Comparison of ENCODE assay signal across 21 cellular contexts in the genomic region with DNA sequence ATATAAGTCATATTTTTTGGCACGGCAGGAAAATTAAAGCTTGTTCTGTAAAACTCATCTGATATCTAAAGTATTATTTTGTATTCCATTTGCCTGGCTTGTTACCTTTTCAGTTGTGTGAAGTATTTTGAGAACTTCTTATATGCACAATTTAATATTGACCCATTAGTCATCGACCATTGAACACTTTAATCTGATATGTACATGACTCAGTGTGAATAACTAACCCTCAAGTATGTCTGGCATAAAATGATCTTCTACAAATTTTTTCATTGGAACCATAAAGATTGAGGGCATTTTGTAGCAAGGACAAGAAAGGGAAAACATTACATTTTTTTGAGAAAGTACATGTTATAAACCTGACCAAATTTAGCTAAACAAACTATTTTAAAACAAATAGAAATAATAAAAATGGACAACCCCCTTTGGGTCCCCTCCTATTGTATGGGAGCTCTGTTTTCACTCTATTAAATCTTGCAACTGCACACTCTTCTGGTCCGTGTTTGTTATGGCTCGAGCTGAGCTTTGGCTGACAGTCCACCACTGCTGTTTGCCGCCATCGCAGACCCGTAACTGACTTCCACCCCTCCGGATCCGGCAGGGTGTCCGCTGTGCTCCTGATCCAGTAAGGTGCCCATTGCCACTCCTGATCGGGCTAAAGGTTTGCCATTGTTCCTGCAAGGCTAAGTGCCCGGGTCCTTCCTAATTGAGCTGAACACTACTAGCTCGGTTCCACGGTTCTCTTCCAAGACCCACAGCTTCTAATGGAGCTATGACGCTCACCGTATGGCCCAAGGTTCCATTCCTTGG.
DNase-seq lines count a peak whose midpoint lies in the region; TF ChIP-seq lines count a peak whose summit lies in the region.
"Had no signal": no experiment of that assay in that cellular context is flagged by ENCODE, and none has a peak within 500 bp of the region (broad histone marks: within the 10 kb centered on the region; RNA-seq: fewer than 3 reads in every experiment).

No MANE protein-coding gene starts in this region.

- no peak for TF ChIP-seq CTCF in mammary epithelial cell (conservative IDR thresholded peaks at IDR 0.05 in 1 of 2, IDR thresholded peaks at IDR 0.05 in 1 of 2; ENCODE audit: extremely low read depth in 1 of 2, insufficient read depth in 1 of 2, low read depth in 1 of 2, low read length in 2 of 2)

- H3K79me2 ChIP-seq in mammary epithelial cell (ENCODE audit: insufficient read depth, low read length), result no peaks in the 10 kb centered on the region

- CTCF ChIA-PET in mammary epithelial cell (lab: Charles Lee; ENCODE audit: low non-redundant PET), result no interaction called here

- no TSS peak for BruUV-seq in mammary epithelial cell (replicated peaks; lab: Mats Ljungman, UMichigan)

- H3K27me3 ChIP-seq in mammary epithelial cell (ENCODE audit: insufficient read depth, low read length), result no peaks in the 10 kb centered on the region
- no peaks in the 10 kb centered on the region for H3K27me3 ChIP-seq in effector memory CD4-positive, alpha-beta T cell (replicated peaks; ENCODE audit: control insufficient read depth, insufficient read depth, low read length, poor library complexity, severe bottlenecking)
- H3K27me3 ChIP-seq: neural progenitor cell had no signal

- no peak overlapping the region for H3K9ac ChIP-seq in mammary epithelial cell (ENCODE audit: insufficient read depth, low read length)
- H3K9ac ChIP-seq: neural progenitor cell had no signal

- no peak overlapping the region for H3K4me3 ChIP-seq in mammary epithelial cell (replicated peaks in 1 of 3; ENCODE audit: insufficient read depth in 1 of 3, low read depth in 2 of 3, low read length in 3 of 3)
- no peak overlapping the region for H3K4me3 ChIP-seq in effector memory CD4-positive, alpha-beta T cell (ENCODE audit: insufficient read depth, low read depth, low read length, poor library complexity, severe bottlenecking)
- H3K4me3 ChIP-seq: neural progenitor cell, psoas muscle, SK-N-MC had no signal

- no peak overlapping the region for H2AFZ ChIP-seq in mammary epithelial cell (ENCODE audit: low read depth, low read length)
- H2AFZ ChIP-seq: neural progenitor cell had no signal

- H4K20me1 ChIP-seq in mammary epithelial cell (ENCODE audit: insufficient read depth, low read length), result no peaks in the 10 kb centered on the region

- peaks cover 19% of the 10 kb centered on the region for H3K4me1 ChIP-seq in mammary epithelial cell (ENCODE audit: insufficient read depth, low read length)
- H3K4me1 ChIP-seq in effector memory CD4-positive, alpha-beta T cell (ENCODE audit: control insufficient read depth, insufficient read depth, low read length, poor library complexity, severe bottlenecking), result no peaks in the 10 kb centered on the region
- H3K4me1 ChIP-seq: neural progenitor cell, psoas muscle had no signal

- H3K36me3 ChIP-seq in mammary epithelial cell (ENCODE audit: insufficient read depth, low read length), result no peaks in the 10 kb centered on the region
- no peaks in the 10 kb centered on the region for H3K36me3 ChIP-seq in effector memory CD4-positive, alpha-beta T cell (ENCODE audit: control insufficient read depth, insufficient read depth, low read length)
- H3K36me3 ChIP-seq: neural progenitor cell had no signal

- H3K4me2 ChIP-seq in mammary epithelial cell (ENCODE audit: insufficient read depth, low read depth, low read length), result peak overlapping the region; percentile 69
- H3K4me2 ChIP-seq: neural progenitor cell had no signal

- dilution Hi-C loops in mammary epithelial cell (cut with HindIII; ENCODE audit: low sequenced_read_pairs), result no loop called here

- DNase-seq in EH (ENCODE audit: low read depth), result peak; percentile 50
- DNase-seq in LHCN-M2 (ENCODE audit: low read depth), result peak; percentile 53
- peak; percentile 70 for DNase-seq in mammary epithelial cell
- DNase-seq in kidney tubule cell (ENCODE audit: low spot score), result peak; percentile 7
- DNase-seq in central memory CD4-positive, alpha-beta T cell, result no peak
- no peak for DNase-seq in activated CD8-positive, alpha-beta memory T cell treated with anti-CD3 and anti-CD28 coated beads for 24 hours
- no peak for DNase-seq in effector memory CD4-positive, alpha-beta T cell
- no peak for DNase-seq in foreskin melanocyte
- DNase-seq: activated CD4-positive, alpha-beta T cell treated with anti-CD3 and anti-CD28 coated beads for 1 hour; activated naive CD8-positive, alpha-beta T cell treated with anti-CD3 and anti-CD28 coated beads, Interleukin-2, amount 10 ng/mL, durations not matched to agents 7 days and 5 days; CD8-positive, alpha-beta T cell; DMS79; head of caudate nucleus; Kasumi-1; NCI-H1417; NCI-H748 treated with DMSO at 0.1 percent for 48 hours; OCI-M1; psoas muscle; T-helper 9 cell had no signal

- in situ Hi-C loops in mammary epithelial cell (cut with MboI; ENCODE audit: low sequenced_read_pairs in 2 of 2), result no loop called here

- H3K27ac ChIP-seq in mammary epithelial cell (ENCODE audit: insufficient read depth, low read depth, low read length), result no peak overlapping the region
- no peak overlapping the region for H3K27ac ChIP-seq in effector memory CD4-positive, alpha-beta T cell (ENCODE audit: insufficient read depth, low read length, poor library complexity, severe bottlenecking)
- H3K27ac ChIP-seq: neural progenitor cell, psoas muscle, SK-N-MC had no signal

- WGBS in mammary epithelial cell (ENCODE audit: low coverage, missing lambda C conversion rate), result 80% methylated on average over 14 of the region's 16 CpGs

- intact Hi-C loops in mammary epithelial cell (cut with micrococcal nuclease), result loop anchor here (5.0 kb wide), 1 partner anchor 49 kb away; no protein-coding TSS in a partner anchor

- no peaks in the 10 kb centered on the region for H3K9me3 ChIP-seq in mammary epithelial cell (replicated peaks; ENCODE audit: insufficient read depth, low read length)
- H3K9me3 ChIP-seq in effector memory CD4-positive, alpha-beta T cell (ENCODE audit: control insufficient read depth, low read length), result no peaks in the 10 kb centered on the region
- H3K9me3 ChIP-seq: psoas muscle had no signal

Comparison
In these comparisons a context has a peak if more than half of its experiments do, and no peak if none do; other contexts are left out.
1. DNase-seq: peak in EH (single experiment), LHCN-M2 (single experiment), mammary epithelial cell (single experiment) and kidney tubule cell (single experiment); none in central memory CD4-positive, alpha-beta T cell (single experiment), activated CD8-positive, alpha-beta memory T cell treated with anti-CD3 and anti-CD28 coated beads for 24 hours (single experiment), effector memory CD4-positive, alpha-beta T cell (0 of 3) and foreskin melanocyte (single experiment).